Comparison of ENCODE assay signal across 16 cellular contexts in genomic region chr13:25252770-25253169, GRCh38. TPM values are rescaled to one million over a fixed set of nuclear protein-coding genes. Genes with fewer than 3 reads are reported as not detected.
DNase-seq lines count a peak whose midpoint lies in the region; ATAC-seq and TF ChIP-seq lines count a peak whose summit lies in the region.
"Had no signal": no experiment of that assay in that cellular context is flagged by ENCODE, and none has a peak within 500 bp of the region (broad histone marks: within the 10 kb centered on the region; RNA-seq: fewer than 3 reads in every experiment).

No MANE protein-coding gene starts in this region.

- TF ChIP-seq CTCF in neutrophil (IDR thresholded peaks at IDR 0.05) (no peak), Caco-2 (IDR thresholded peaks at IDR 0.05; ENCODE audit: insufficient read depth in 1 of 2, low read depth in 1 of 2, low read length in 1 of 2, severe bottlenecking in 1 of 2, unreplicated experiment in 1 of 2) (no peak)

- H3K27me3 ChIP-seq in neutrophil (no peaks in the 10 kb centered on the region), Caco-2 (replicated peaks; ENCODE audit: control insufficient read depth, insufficient read depth, low read length) (no peaks in the 10 kb centered on the region)
- H3K27me3 ChIP-seq: BE2C had no signal

- no peaks in the 10 kb centered on the region for H3K9me3 ChIP-seq in neutrophil
- no peaks in the 10 kb centered on the region for H3K9me3 ChIP-seq in Caco-2
- H3K9me3 ChIP-seq: BE2C, HAP-1 had no signal

- H3K36me3 ChIP-seq in neutrophil (peaks cover 83% of the 10 kb centered on the region), Caco-2 (ENCODE audit: control insufficient read depth, insufficient read depth, low read length) (no peaks in the 10 kb centered on the region; the same call in 1 of the 2 replicates)

- no peaks in the 10 kb centered on the region for H3K4me1 Mint-ChIP-seq in activated T-helper 17 cell treated with anti-CD3 and anti-CD28 coated beads, Interleukin-2, amount 50 U/mL, for 72 hours
- H3K4me1 Mint-ChIP-seq in Caco-2 (ENCODE audit: low read depth, unreplicated experiment) = peaks cover 4% of the 10 kb centered on the region

- H3K27ac ChIP-seq in neutrophil = peak overlapping the region; percentile 62

- POLR2A ChIA-PET in Caco-2 (lab: Charles Lee) = no interaction called here

- intact Hi-C loops in Caco-2 (cut with micrococcal nuclease; ENCODE audit: unreplicated experiment) = no loop called here

- peak overlapping the region; percentile 21 for H3K27ac Mint-ChIP-seq in activated T-helper 17 cell treated with anti-CD3 and anti-CD28 coated beads, Interleukin-2, amount 50 U/mL, for 72 hours
- no peak overlapping the region for H3K27ac Mint-ChIP-seq in Caco-2 (ENCODE audit: unreplicated experiment)
- H3K27ac Mint-ChIP-seq: CD4-positive, alpha-beta T cell had no signal

- no peak for DNase-seq in left lobe of liver (ENCODE audit: low spot score)
- DNase-seq in superior temporal gyrus (ENCODE audit: extremely low spot score) = no peak
- no peak for DNase-seq in cortex of kidney (lab: John Stamatoyannopoulos, UW)
- no peak for DNase-seq in Caco-2
- DNase-seq: ACHN; BE2C; C1 segment of cervical spinal cord; CD4-positive, alpha-beta T cell; DMS153; DMS79; GDM1; GM23248 had no signal

- H3K4me3 ChIP-seq in neutrophil (ENCODE audit: low read depth in 1 of 2, low read length in 1 of 2) (no peak overlapping the region), Caco-2 (ENCODE audit: low read depth, low read length) (no peak overlapping the region)
- H3K4me3 ChIP-seq: HAP-1 had no signal

- peaks cover 18 to 21% of the 10 kb centered on the region in 2 experiments for H3K4me1 ChIP-seq in neutrophil (ENCODE audit: control insufficient read depth in 1 of 2, insufficient read depth in 1 of 2, low read depth in 1 of 2, low read length in 1 of 2)
- H3K4me1 ChIP-seq in Caco-2 = peaks cover 21% of the 10 kb centered on the region; the same call in 1 of the 2 replicates
- H3K4me1 ChIP-seq: BE2C had no signal

- peaks cover 97% of the 10 kb centered on the region for H3K36me3 Mint-ChIP-seq in activated T-helper 17 cell treated with anti-CD3 and anti-CD28 coated beads, Interleukin-2, amount 50 U/mL, for 72 hours (ENCODE audit: low read depth)
- peaks cover 22% of the 10 kb centered on the region for H3K36me3 Mint-ChIP-seq in Caco-2 (ENCODE audit: insufficient read depth, unreplicated experiment)

- no peaks in the 10 kb centered on the region for H3K27me3 Mint-ChIP-seq in activated T-helper 17 cell treated with anti-CD3 and anti-CD28 coated beads, Interleukin-2, amount 50 U/mL, for 72 hours
- no peaks in the 10 kb centered on the region for H3K27me3 Mint-ChIP-seq in Caco-2 (ENCODE audit: insufficient read depth, unreplicated experiment)
- H3K27me3 Mint-ChIP-seq: CD4-positive, alpha-beta T cell had no signal

- no peak for ATAC-seq in activated T-helper 17 cell treated with anti-CD3 and anti-CD28 coated beads, Interleukin-2, amount 50 U/mL, for 72 hours (replicated peaks)
- peak; percentile 17 for ATAC-seq in left lobe of liver
- ATAC-seq: HepG2 had no signal

- no peaks in the 10 kb centered on the region for H3K9me3 Mint-ChIP-seq in activated T-helper 17 cell treated with anti-CD3 and anti-CD28 coated beads, Interleukin-2, amount 50 U/mL, for 72 hours
- no peaks in the 10 kb centered on the region for H3K9me3 Mint-ChIP-seq in Caco-2 (ENCODE audit: unreplicated experiment)
- H3K9me3 Mint-ChIP-seq: CD4-positive, alpha-beta T cell had no signal

- BruUV-seq in Caco-2 (replicated peaks; lab: Mats Ljungman, UMichigan) = no TSS peak

- H3K4me3 Mint-ChIP-seq in activated T-helper 17 cell treated with anti-CD3 and anti-CD28 coated beads, Interleukin-2, amount 50 U/mL, for 72 hours = no peak overlapping the region
- no peak overlapping the region for H3K4me3 Mint-ChIP-seq in Caco-2 (ENCODE audit: unreplicated experiment)
- H3K4me3 Mint-ChIP-seq: CD4-positive, alpha-beta T cell had no signal

- CTCF ChIA-PET in Caco-2 (lab: Charles Lee) = no interaction called here

RNA-seq across cellular contexts. Expression of gene MTMR6, which starts 34.5 kb away (rescaled TPM):
- 10 to 100 TPM; 10.7 to 20.4 TPM for total RNA-seq in activated T-helper 17 cell treated with anti-CD3 and anti-CD28 coated beads, Interleukin-2, amount 50 U/mL, for 72 hours
- 4.8 TPM for total RNA-seq in left lobe of liver
- total RNA-seq in Caco-2 (2022) = 12.7 and 13.0 TPM in 2 replicates

RNA-seq across cellular contexts. Expression of gene NUP58, which starts 48.7 kb away (rescaled TPM):
- 100 to 1,000 TPM; 124 to 165 TPM for total RNA-seq in activated T-helper 17 cell treated with anti-CD3 and anti-CD28 coated beads, Interleukin-2, amount 50 U/mL, for 72 hours
- total RNA-seq in left lobe of liver (14.3 TPM), Caco-2 (2022) (60.4 and 66.4 TPM in 2 replicates)
